ENCODE assay signal across 12 cellular contexts in genomic region chr6:13769655-13770053, GRCh38. TPM values are rescaled to one million over a fixed set of nuclear protein-coding genes. Genes with fewer than 3 reads are reported as not detected.
DNase-seq lines count a peak whose midpoint lies in the region; ATAC-seq, FAIRE-seq and TF ChIP-seq lines count a peak whose summit lies in the region.
"Had no signal": no experiment of that assay in that cellular context is flagged by ENCODE, and none has a peak within 500 bp of the region (broad histone marks: within the 10 kb centered on the region; RNA-seq: fewer than 3 reads in every experiment).

No MANE protein-coding gene starts in this region.

- no peaks in the 10 kb centered on the region for H3K79me2 ChIP-seq in H9 (ENCODE audit: insufficient read depth, low read length)
- H3K79me2 ChIP-seq in K562 (ENCODE audit: control insufficient read depth, insufficient read depth, low read length): no peaks in the 10 kb centered on the region
- no peaks in the 10 kb centered on the region for H3K79me2 ChIP-seq in Karpas-422 (ENCODE audit: low read length)

- no peak overlapping the region for H3T11ph ChIP-seq in H9 (ENCODE audit: low read length)

- TF ChIP-seq RAD21 in K562 (CRISPR knock-in tag; conservative IDR thresholded peaks at IDR 0.05 in 1 of 2, IDR thresholded peaks at IDR 0.05 in 1 of 2): no peak

- H3K79me1 ChIP-seq in H9 (ENCODE audit: insufficient read depth, low read depth, low read length, poor library complexity, severe bottlenecking) (no peaks in the 10 kb centered on the region), neuronal stem cell (ENCODE audit: low read depth, low read length) (no peaks in the 10 kb centered on the region)

- H3K27me3 ChIP-seq in BJ (ENCODE audit: control insufficient read depth, insufficient read depth, low read length) (no peaks in the 10 kb centered on the region), H9 (ENCODE audit: insufficient read depth, low read length) (no peaks in the 10 kb centered on the region), K562 (ENCODE audit: control insufficient read depth in 2 of 2, insufficient read depth in 2 of 2, low read length in 2 of 2) (no peaks in the 10 kb centered on the region), neuronal stem cell (ENCODE audit: control insufficient read depth in 3 of 3, insufficient read depth in 3 of 3, low read depth in 1 of 3, low read length in 3 of 3) (no peaks in the 10 kb centered on the region), Karpas-422 (ENCODE audit: low read length) (no peaks in the 10 kb centered on the region)

- H3K36me3 ChIP-seq in BJ (ENCODE audit: control insufficient read depth, insufficient read depth, low read length): no peaks in the 10 kb centered on the region
- no peaks in the 10 kb centered on the region for H3K36me3 ChIP-seq in K562 (ENCODE audit: control insufficient read depth, insufficient read depth, low read length)
- no peaks in the 10 kb centered on the region for H3K36me3 ChIP-seq in neuronal stem cell (replicated peaks in 1 of 2; ENCODE audit: control insufficient read depth in 2 of 2, insufficient read depth in 2 of 2, low read length in 2 of 2)
- no peaks in the 10 kb centered on the region for H3K36me3 ChIP-seq in Karpas-422 (ENCODE audit: insufficient read depth, low read length)

- H3K27ac ChIP-seq in H9 (ENCODE audit: insufficient read length, low read depth, low read length) (no peak overlapping the region), K562 (ENCODE audit: extremely low read depth, low read depth, low read length) (no peak overlapping the region), neuronal stem cell (replicated peaks; ENCODE audit: low read length) (no peak overlapping the region), Karpas-422 (ENCODE audit: low read length) (no peak overlapping the region)

- POLR2A ChIA-PET in BJ (lab: Charles Lee) (no interaction called here), K562 (lab: Yijun Ruan, JAX) (no interaction called here)

- no peak for TF ChIP-seq EP300 in K562 (IDR thresholded peaks at IDR 0.05; ENCODE audit: low read length)

- H2BK12ac ChIP-seq in H9 (ENCODE audit: insufficient read length, low read depth, low read length): no peak overlapping the region
- H2BK12ac ChIP-seq in neuronal stem cell (ENCODE audit: low read length): no peak overlapping the region

- FAIRE-seq in K562 (lab: Jason Lieb, UNC) (no peak), GM12891 (lab: Jason Lieb, UNC) (no peak)
- FAIRE-seq: endometrium had no signal

- H3K4me1 ChIP-seq in H9 (ENCODE audit: insufficient read depth, low read length) (peaks cover 3% of the 10 kb centered on the region; the same call in 1 of the 2 replicates), K562 (replicated peaks in 1 of 2; ENCODE audit: control insufficient read depth in 2 of 2, insufficient read depth in 2 of 2, low read length in 2 of 2) (peaks cover 2 to 9% of the 10 kb centered on the region in 2 experiments; a peak in 2 of 5 replicates), neuronal stem cell (ENCODE audit: control insufficient read depth in 2 of 2, insufficient read depth in 1 of 2, low read depth in 1 of 2, low read length in 2 of 2) (peaks cover 2 to 5% of the 10 kb centered on the region in 2 donors), Karpas-422 (ENCODE audit: low read length) (peaks cover 6% of the 10 kb centered on the region)
- H3K4me1 ChIP-seq: Caco-2 had no signal

- no peaks in the 10 kb centered on the region for H3K9me2 ChIP-seq in Karpas-422 (replicated peaks; ENCODE audit: insufficient read depth, low read length)

- no peaks in the 10 kb centered on the region for H3K9me3 ChIP-seq in H9 (ENCODE audit: control insufficient read depth, low read depth, low read length)
- 0 out of 2 replicates have a peak, but pooled peaks cover 2% of the 10 kb centered on the region for H3K9me3 ChIP-seq in K562 (replicated peaks; ENCODE audit: control insufficient read depth, insufficient read depth, low read depth, low read length)
- no peaks in the 10 kb centered on the region for H3K9me3 ChIP-seq in neuronal stem cell (replicated peaks in 1 of 2; ENCODE audit: control insufficient read depth in 2 of 2, insufficient read depth in 1 of 2, low read depth in 1 of 2, low read length in 2 of 2)
- H3K9me3 ChIP-seq in Karpas-422 (ENCODE audit: low read length): no peaks in the 10 kb centered on the region
- H3K9me3 ChIP-seq: Caco-2 had no signal

- no CpG with 5 or more reads among the region's 27 CpGs for WGBS in H9 (ENCODE audit: extremely low coverage, insufficient read length, low lambda C conversion rate)
- WGBS in K562 (ENCODE audit: insufficient coverage, low coverage, missing lambda C conversion rate): 88% methylated on average over 18 of the region's 27 CpGs
- no CpG with 5 or more reads among the region's 27 CpGs for WGBS in neuronal stem cell (ENCODE audit: extremely low coverage in 2 of 2, insufficient read length in 2 of 2, insufficient replicate concordance in 1 of 2), 2 donors

- DNase-seq in BJ (ENCODE audit: low read depth) (no peak), H9 (peak; percentile 68), K562 (ENCODE audit: extremely low read depth in 1 of 4, low spot score in 3 of 4) (no peak), neuronal stem cell (ENCODE audit: low spot score) (no peak), T1000 (lab: John Stamatoyannopoulos, UW) (no peak), NCI-H2171 treated with DMSO at 0.1 percent for 48 hours (lab: John Stamatoyannopoulos, UW) (no peak), GM12891 (ENCODE audit: insufficient read length, low spot score) (no peak), Karpas-422 (no peak)
- DNase-seq: activated CD4-positive, alpha-beta T cell treated with anti-CD3 and anti-CD28 coated beads, Interleukin-2, amount 10 ng/mL, durations not matched to agents 24 days and 14 days; Caco-2; NCI-H510A treated with DMSO at 0.1 percent for 48 hours had no signal

- H2BK5ac ChIP-seq in H9 (ENCODE audit: insufficient read length, low read length) (no peak overlapping the region), neuronal stem cell (ENCODE audit: low read length) (peak overlapping the region; percentile 75)

- H3K27ac Mint-ChIP-seq in H9: no peak overlapping the region
- H3K27ac Mint-ChIP-seq: activated CD4-positive, alpha-beta T cell treated with anti-CD3 and anti-CD28 coated beads, Interleukin-2, amount 10 ng/mL, durations not matched to agents 24 days and 14 days had no signal

- H3K4ac ChIP-seq in H9 (ENCODE audit: low read depth, low read length): no peak overlapping the region
- no peak overlapping the region for H3K4ac ChIP-seq in neuronal stem cell (ENCODE audit: low read length)

- no peak overlapping the region for H4K8ac ChIP-seq in H9 (replicated peaks; ENCODE audit: insufficient read length, low read depth, low read length)
- H4K8ac ChIP-seq in neuronal stem cell (ENCODE audit: low read depth, low read length): no peak overlapping the region

- H4K5ac ChIP-seq in H9 (ENCODE audit: insufficient read length, low read depth, low read length): no peak overlapping the region

- H3K23ac ChIP-seq in H9 (ENCODE audit: insufficient read length, low read depth, low read length) (no peak overlapping the region), neuronal stem cell (ENCODE audit: low read depth, low read length, poor library complexity) (no peak overlapping the region)

- H3K9ac ChIP-seq in H9 (ENCODE audit: extremely low read depth, insufficient read length, low read length): no peak overlapping the region
- no peak overlapping the region for H3K9ac ChIP-seq in K562 (ENCODE audit: insufficient read depth in 1 of 2, low read depth in 2 of 2, low read length in 2 of 2)
- no peak overlapping the region for H3K9ac ChIP-seq in neuronal stem cell (ENCODE audit: low read depth, low read length, poor library complexity)
- no peak overlapping the region for H3K9ac ChIP-seq in Karpas-422 (ENCODE audit: low read length)

- H2BK120ac ChIP-seq in H9 (ENCODE audit: low read depth, low read length, poor library complexity, severe bottlenecking) (no peak overlapping the region), neuronal stem cell (ENCODE audit: low read depth, low read length) (no peak overlapping the region)

- intact Hi-C loops in K562 (cut with micrococcal nuclease): loop anchor here (5.0 to 10.0 kb wide), 2 partner anchors 147 to 435 kb away; no protein-coding TSS in a partner anchor

- H3K23me2 ChIP-seq in H9 (ENCODE audit: insufficient read length, low read depth, low read length, poor library complexity, severe bottlenecking): no peaks in the 10 kb centered on the region

- TF ChIP-seq POLR2A in K562 (conservative IDR thresholded peaks at IDR 0.05) (no peak), GM12891 (IDR thresholded peaks at IDR 0.05; ENCODE audit: low read depth, low read length) (no peak)

- H2BK15ac ChIP-seq in H9 (ENCODE audit: low read depth, low read length) (no peak overlapping the region), neuronal stem cell (ENCODE audit: low read length) (peak overlapping the region; percentile 17)

- in situ Hi-C loops in K562 (cut with MboI): no loop called here

- no peak overlapping the region for H3K56ac ChIP-seq in H9 (ENCODE audit: insufficient read length, low read depth, low read length)

- H2AK5ac ChIP-seq in H9 (ENCODE audit: insufficient read length, low read length) (no peak overlapping the region), neuronal stem cell (ENCODE audit: low read depth, low read length) (no peak overlapping the region)

- H2AFZ ChIP-seq in H9 (ENCODE audit: low read length) (no peak overlapping the region), K562 (ENCODE audit: low read depth, low read length) (no peak overlapping the region), neuronal stem cell (ENCODE audit: low read length) (no peak overlapping the region), Karpas-422 (ENCODE audit: low read length) (no peak overlapping the region)

- H3K18ac ChIP-seq in H9 (ENCODE audit: insufficient read length, low read depth, low read length) (no peak overlapping the region), neuronal stem cell (ENCODE audit: low read length) (peak overlapping the region; percentile 48)

- CTCF ChIA-PET in BJ (lab: Yijun Ruan, JAX): interaction anchor here (0.7 to 0.9 kb wide), 2 partner anchors 22 to 26 kb away, joined by 3 read pairs; no protein-coding TSS in a partner anchor
- CTCF ChIA-PET in K562 (lab: Yijun Ruan, JAX; ENCODE audit: low intra/inter-chr PET ratio): no interaction called here

- H2BK20ac ChIP-seq in H9 (ENCODE audit: low read depth, low read length, poor library complexity, severe bottlenecking): no peak overlapping the region

- no peaks in the 10 kb centered on the region for H3K9me1 ChIP-seq in K562 (ENCODE audit: control insufficient read depth, insufficient read depth, low read length)

- H4K20me1 ChIP-seq in H9 (ENCODE audit: control insufficient read depth, insufficient read depth, insufficient read length): no peaks in the 10 kb centered on the region
- no peaks in the 10 kb centered on the region for H4K20me1 ChIP-seq in K562 (replicated peaks; ENCODE audit: control insufficient read depth, insufficient read depth, low read length)
- H4K20me1 ChIP-seq in Karpas-422 (ENCODE audit: insufficient read depth, low read depth, low read length): no peaks in the 10 kb centered on the region

- no peaks in the 10 kb centered on the region; the same call in none of the 2 replicates for H3K27me3 Mint-ChIP-seq in H9 (ENCODE audit: low read depth)
- H3K27me3 Mint-ChIP-seq: activated CD4-positive, alpha-beta T cell treated with anti-CD3 and anti-CD28 coated beads, Interleukin-2, amount 10 ng/mL, durations not matched to agents 24 days and 14 days had no signal

- H3K36me3 Mint-ChIP-seq in H9 (ENCODE audit: insufficient read depth in 1 of 3, low read depth in 3 of 3): peaks cover 0 to 2% (median 0%) of the 10 kb centered on the region in 3 experiments; a peak in 2 of 7 replicates

- no peak overlapping the region for H3K4me2 ChIP-seq in H9 (ENCODE audit: insufficient read depth, insufficient read length, low read length)
- no peak overlapping the region for H3K4me2 ChIP-seq in K562 (ENCODE audit: insufficient read depth, low read length)
- H3K4me2 ChIP-seq in neuronal stem cell (ENCODE audit: insufficient read depth, low read length, poor library complexity, severe bottlenecking): no peak overlapping the region
- no peak overlapping the region for H3K4me2 ChIP-seq in Karpas-422 (ENCODE audit: low read depth, low read length, poor library complexity, severe bottlenecking)

- no peak overlapping the region for H3K4me3 ChIP-seq in BJ (ENCODE audit: low read depth, low read length)
- H3K4me3 ChIP-seq in K562: no peak overlapping the region
- H3K4me3 ChIP-seq in neuronal stem cell (ENCODE audit: low read length in 2 of 2): no peak overlapping the region
- H3K4me3 ChIP-seq in Karpas-422 (ENCODE audit: low read length): no peak overlapping the region

- H3K14ac ChIP-seq in H9 (ENCODE audit: insufficient read depth, low read length) (no peak overlapping the region), neuronal stem cell (ENCODE audit: low read length) (no peak overlapping the region)

- no peak overlapping the region for H4K91ac ChIP-seq in H9 (ENCODE audit: insufficient read length, low read depth, low read length)
- H4K91ac ChIP-seq in neuronal stem cell (ENCODE audit: low read depth, low read length, poor library complexity): no peak overlapping the region

- BruUV-seq in K562 (replicated peaks; lab: Mats Ljungman, UMichigan): no TSS peak

- ATAC-seq in K562: no peak

- peak; percentile 30 for TF ChIP-seq CTCF in BJ (IDR thresholded peaks at IDR 0.05; ENCODE audit: insufficient read depth, low read depth, low read length)
- TF ChIP-seq CTCF in H9 (conservative IDR thresholded peaks at IDR 0.05): peak; percentile 69
- peak in 1 of 3 experiments; percentile 40; a peak in 3 of 6 replicates for TF ChIP-seq CTCF in K562 (IDR thresholded peaks at IDR 0.05 in 2 of 3, conservative IDR thresholded peaks at IDR 0.05 in 1 of 3; ENCODE audit: insufficient read depth in 2 of 3, low read depth in 1 of 3, low read length in 3 of 3)

- no peak overlapping the region for H3K4me3 Mint-ChIP-seq in H9
- H3K4me3 Mint-ChIP-seq: activated CD4-positive, alpha-beta T cell treated with anti-CD3 and anti-CD28 coated beads, Interleukin-2, amount 10 ng/mL, durations not matched to agents 24 days and 14 days had no signal

- no peaks in the 10 kb centered on the region; a peak in 1 of 5 replicates for H3K9me3 Mint-ChIP-seq in H9
- H3K9me3 Mint-ChIP-seq: activated CD4-positive, alpha-beta T cell treated with anti-CD3 and anti-CD28 coated beads, Interleukin-2, amount 10 ng/mL, durations not matched to agents 24 days and 14 days had no signal

- peaks cover 10% of the 10 kb centered on the region in 2 experiments for H3K4me1 Mint-ChIP-seq in H9

RNA-seq across cellular contexts. Expression of gene MCUR1, which starts 44.7 kb away (rescaled TPM):
- 6.2 and 9.4 TPM in 2 replicates for polyA plus RNA-seq in BJ (2011; rRNA removed)
- polyA minus RNA-seq in BJ (2011; rRNA and poly(A)+ RNA removed): 3.5 and 3.9 TPM in 2 replicates
- total RNA-seq in H9 (2021): 32.0 and 35.4 TPM in 2 replicates
- 9.3 and 14.6 TPM in 2 replicates for total RNA-seq in K562 (2011; cell fraction: chromatin; rRNA removed; ENCODE audit: low replicate concordance)
- 7.3 and 8.6 TPM in 2 replicates for total RNA-seq in K562 (2011; cell fraction: nucleolus; rRNA removed)
- 14.8 and 27.5 TPM in 2 replicates for total RNA-seq in K562 (2011; cell fraction: nucleoplasm; rRNA removed)
- 42.2 and 42.5 TPM in 2 replicates for total RNA-seq in K562 (2014; rRNA removed)
- total RNA-seq in K562 (2014; rRNA removed; fragmentation: Illumina TruSeq; extraction: Trizol): 46.8 and 52.6 TPM in 2 replicates
- 52.9 and 55.5 TPM in 2 replicates for total RNA-seq in K562 (2015; rRNA removed; fragmentation: Illumina TruSeq; extraction: Trizol)
- 60.2 and 62.6 TPM in 2 replicates for total RNA-seq in K562 (2021)
- 20.5 and 27.9 TPM in 2 replicates for polyA plus RNA-seq in K562 (2011; rRNA removed)
- polyA plus RNA-seq in K562 (2011; cell fraction: cytosol; rRNA removed): 17.9 and 19.6 TPM in 2 replicates
- polyA plus RNA-seq in K562 (2011; cell fraction: nucleus; rRNA removed): 5.9 and 6.6 TPM in 2 replicates
- polyA plus RNA-seq in K562 (2012): 27.9 and 32.3 TPM in 2 replicates
- polyA plus RNA-seq in K562 (2014; fragmentation: Illumina TruSeq; extraction: Trizol): 28.8 and 34.6 TPM in 2 replicates
- polyA plus RNA-seq in K562 (2014; fragmentation: Nextera tagmentation; extraction: Ambion mirVana): 1 to 10 TPM; 5.1 to 7.7 TPM
- polyA plus RNA-seq in K562 (2014; rRNA removed): 35.4 and 41.4 TPM in 2 replicates
- polyA minus RNA-seq in K562 (2011; rRNA and poly(A)+ RNA removed): 22.3 and 25.4 TPM in 2 replicates
- 12.9 and 13.6 TPM in 2 replicates for polyA minus RNA-seq in K562 (2011; cell fraction: cytosol; rRNA and poly(A)+ RNA removed)
- 5.7 and 7.9 TPM in 2 replicates for polyA minus RNA-seq in K562 (2011; cell fraction: nucleus; rRNA and poly(A)+ RNA removed)
- 17.4 TPM for polyA plus RNA-seq in neuronal stem cell (2013, experiment 1 of 2)
- 17.8 TPM for polyA plus RNA-seq in neuronal stem cell (2013, experiment 2 of 2)
- 8.5 TPM for polyA plus RNA-seq in GM12891 (2012; ENCODE audit: low read depth, missing spikeins)
- 17.9 and 30.8 TPM in 2 replicates for total RNA-seq in Karpas-422 (2014; rRNA removed; shearing (Covaris generic); ENCODE audit: low replicate concordance)

RNA-seq across cellular contexts. Expression of gene RANBP9, which starts 58.0 kb away (rescaled TPM):
- polyA plus RNA-seq in BJ (2011; rRNA removed) (14.4 and 23.4 TPM in 2 replicates), K562 (2011; rRNA removed) (54.2 and 83.6 TPM in 2 replicates), K562 (2014; fragmentation: Illumina TruSeq; extraction: Trizol) (124 and 130 TPM in 2 replicates), K562 (2014; fragmentation: Nextera tagmentation; extraction: Ambion mirVana) (10 to 100 TPM; 27.5 to 31.2 TPM), K562 (2014; rRNA removed) (51.2 and 53.5 TPM in 2 replicates)
- polyA minus RNA-seq in BJ (2011; rRNA and poly(A)+ RNA removed): 12.9 and 19.1 TPM in 2 replicates
- total RNA-seq in H9 (2021) (35.8 and 37.2 TPM in 2 replicates), K562 (2014; rRNA removed) (34.7 and 36.4 TPM in 2 replicates), K562 (2014; rRNA removed; fragmentation: Illumina TruSeq; extraction: Trizol) (64.8 and 74.0 TPM in 2 replicates), K562 (2015; rRNA removed; fragmentation: Illumina TruSeq; extraction: Trizol) (60.3 and 61.5 TPM in 2 replicates), K562 (2021) (80.4 and 87.0 TPM in 2 replicates)
- total RNA-seq in K562 (2011; cell fraction: chromatin; rRNA removed; ENCODE audit: low replicate concordance): 23.7 and 84.5 TPM in 2 replicates
- 11.0 and 16.3 TPM in 2 replicates for total RNA-seq in K562 (2011; cell fraction: nucleolus; rRNA removed)
- 31.1 and 32.8 TPM in 2 replicates for total RNA-seq in K562 (2011; cell fraction: nucleoplasm; rRNA removed)
- polyA plus RNA-seq in K562 (2011; cell fraction: cytosol; rRNA removed): 30.0 and 36.4 TPM in 2 replicates
- 43.2 and 52.8 TPM in 2 replicates for polyA plus RNA-seq in K562 (2011; cell fraction: nucleus; rRNA removed)
- polyA plus RNA-seq in K562 (2012): 68.7 and 70.4 TPM in 2 replicates
- polyA minus RNA-seq in K562 (2011; rRNA and poly(A)+ RNA removed): 126 and 143 TPM in 2 replicates
- 54.5 and 56.1 TPM in 2 replicates for polyA minus RNA-seq in K562 (2011; cell fraction: cytosol; rRNA and poly(A)+ RNA removed)
- polyA minus RNA-seq in K562 (2011; cell fraction: nucleus; rRNA and poly(A)+ RNA removed): 19.8 and 32.3 TPM in 2 replicates
- polyA plus RNA-seq in neuronal stem cell (2013, experiment 1 of 2): 34.4 TPM
- 35.1 TPM for polyA plus RNA-seq in neuronal stem cell (2013, experiment 2 of 2)
- 19.3 TPM for polyA plus RNA-seq in GM12891 (2012; ENCODE audit: low read depth, missing spikeins)
- total RNA-seq in Karpas-422 (2014; rRNA removed; shearing (Covaris generic); ENCODE audit: low replicate concordance): 14.9 and 17.5 TPM in 2 replicates
